In genomic region chr14:54976316-54976715, GRCh38 we compare ENCODE assay signal across 15 cellular contexts. TPM values are rescaled to one million over a fixed set of nuclear protein-coding genes. Genes with fewer than 3 reads are reported as not detected.
DNase-seq lines count a peak whose midpoint lies in the region; ATAC-seq lines count a peak whose summit lies in the region.
"Had no signal": no experiment of that assay in that cellular context is flagged by ENCODE, and none has a peak within 500 bp of the region (broad histone marks: within the 10 kb centered on the region; RNA-seq: fewer than 3 reads in every experiment).

No MANE protein-coding gene starts in this region.

- CTCF ChIA-PET in naive thymus-derived CD4-positive, alpha-beta T cell (lab: Charles Lee), result interaction anchor here (1.3 kb wide), 1 partner anchor 202 kb away, joined by 4 read pairs; no protein-coding TSS in a partner anchor
- CTCF ChIA-PET in activated CD8-positive, alpha-beta memory T cell treated with anti-CD3 and anti-CD28 coated beads, Interleukin-2, amount 10 ng/mL, durations not matched to agents 7 days and 5 days (lab: Charles Lee), result no interaction called here

- no peaks in the 10 kb centered on the region for H3K27me3 Mint-ChIP-seq in naive thymus-derived CD4-positive, alpha-beta T cell
- no peaks in the 10 kb centered on the region for H3K27me3 Mint-ChIP-seq in activated CD8-positive, alpha-beta memory T cell treated with anti-CD3 and anti-CD28 coated beads, Interleukin-2, amount 10 ng/mL, durations not matched to agents 7 days and 5 days
- H3K27me3 Mint-ChIP-seq: natural killer cell treated with Interleukin-12 subunit alpha and Interleukin-12 subunit beta and Interleukin-15 and Interleukin-18, amount 100 ng/mL, for 72 hours had no signal

- intact Hi-C loops in naive thymus-derived CD4-positive, alpha-beta T cell (cut with micrococcal nuclease), result no loop called here

- no peak for ATAC-seq in naive thymus-derived CD4-positive, alpha-beta T cell
- no peak for ATAC-seq in activated CD8-positive, alpha-beta memory T cell treated with anti-CD3 and anti-CD28 coated beads, Interleukin-2, amount 10 ng/mL, durations not matched to agents 7 days and 5 days
- ATAC-seq in HG03108 (IDR thresholded peaks at IDR 0.05; ENCODE audit: unreplicated experiment), result no peak
- ATAC-seq: upper lobe of right lung had no signal

- H3K36me3 ChIP-seq in ACC112 (ENCODE audit: insufficient read depth, low read length), result peaks cover 7% of the 10 kb centered on the region
- no peaks in the 10 kb centered on the region for H3K36me3 ChIP-seq in naive thymus-derived CD4-positive, alpha-beta T cell (ENCODE audit: control insufficient read depth in 2 of 3, insufficient read depth in 3 of 3, low read length in 3 of 3)
- H3K36me3 ChIP-seq: upper lobe of right lung had no signal

- H2AFZ ChIP-seq in ACC112 (ENCODE audit: low read length, unreplicated experiment), result no peak overlapping the region
- H2AFZ ChIP-seq: PC-9 had no signal

- H3K9me3 ChIP-seq in naive thymus-derived CD4-positive, alpha-beta T cell (ENCODE audit: control insufficient read depth in 2 of 3, low read length in 3 of 3), result no peaks in the 10 kb centered on the region
- H3K9me3 ChIP-seq: upper lobe of right lung had no signal

- POLR2A ChIA-PET in naive thymus-derived CD4-positive, alpha-beta T cell (lab: Charles Lee), result no interaction called here

- H3K27ac Mint-ChIP-seq in naive thymus-derived CD4-positive, alpha-beta T cell, result no peak overlapping the region
- H3K27ac Mint-ChIP-seq in activated CD8-positive, alpha-beta memory T cell treated with anti-CD3 and anti-CD28 coated beads, Interleukin-2, amount 10 ng/mL, durations not matched to agents 7 days and 5 days, result no peak overlapping the region

- H3K27ac ChIP-seq in ACC112 (ENCODE audit: low read depth, low read length), result peak overlapping the region; percentile 69
- H3K27ac ChIP-seq in naive thymus-derived CD4-positive, alpha-beta T cell (ENCODE audit: low read depth, low read length), result no peak overlapping the region
- H3K27ac ChIP-seq: PC-9, upper lobe of right lung had no signal

- H3K9me3 Mint-ChIP-seq in naive thymus-derived CD4-positive, alpha-beta T cell, result no peaks in the 10 kb centered on the region
- H3K9me3 Mint-ChIP-seq in activated CD8-positive, alpha-beta memory T cell treated with anti-CD3 and anti-CD28 coated beads, Interleukin-2, amount 10 ng/mL, durations not matched to agents 7 days and 5 days (ENCODE audit: low read depth), result no peaks in the 10 kb centered on the region
- H3K9me3 Mint-ChIP-seq: natural killer cell treated with Interleukin-12 subunit alpha and Interleukin-12 subunit beta and Interleukin-15 and Interleukin-18, amount 100 ng/mL, for 72 hours had no signal

- no peaks in the 10 kb centered on the region for H3K79me2 ChIP-seq in ACC112 (ENCODE audit: control insufficient read depth, insufficient read depth, low read length, unreplicated experiment)

- peaks cover 15% of the 10 kb centered on the region for H3K4me1 ChIP-seq in ACC112 (ENCODE audit: control insufficient read depth, insufficient read depth, low read length, unreplicated experiment)
- H3K4me1 ChIP-seq in naive thymus-derived CD4-positive, alpha-beta T cell (ENCODE audit: control insufficient read depth in 2 of 2, insufficient read depth in 2 of 2, low read length in 2 of 2), result no peaks in the 10 kb centered on the region
- H3K4me1 ChIP-seq: upper lobe of right lung had no signal

- no peak overlapping the region for H3K4me3 Mint-ChIP-seq in naive thymus-derived CD4-positive, alpha-beta T cell
- no peak overlapping the region for H3K4me3 Mint-ChIP-seq in activated CD8-positive, alpha-beta memory T cell treated with anti-CD3 and anti-CD28 coated beads, Interleukin-2, amount 10 ng/mL, durations not matched to agents 7 days and 5 days

- H3K27me3 ChIP-seq in ACC112 (ENCODE audit: insufficient read depth, low read length), result no peaks in the 10 kb centered on the region
- no peaks in the 10 kb centered on the region for H3K27me3 ChIP-seq in naive thymus-derived CD4-positive, alpha-beta T cell (ENCODE audit: control insufficient read depth in 2 of 2, insufficient read depth in 2 of 2, low read length in 2 of 2)
- H3K27me3 ChIP-seq: upper lobe of right lung had no signal

- H3K36me3 Mint-ChIP-seq in naive thymus-derived CD4-positive, alpha-beta T cell, result peaks cover 0 to 12% (median 7%) of the 10 kb centered on the region in 5 donors
- H3K36me3 Mint-ChIP-seq in activated CD8-positive, alpha-beta memory T cell treated with anti-CD3 and anti-CD28 coated beads, Interleukin-2, amount 10 ng/mL, durations not matched to agents 7 days and 5 days, result peaks cover 35% of the 10 kb centered on the region

- H3K4me1 Mint-ChIP-seq in naive thymus-derived CD4-positive, alpha-beta T cell, result peaks cover 0 to 8% (median 0%) of the 10 kb centered on the region in 7 donors
- H3K4me1 Mint-ChIP-seq in activated CD8-positive, alpha-beta memory T cell treated with anti-CD3 and anti-CD28 coated beads, Interleukin-2, amount 10 ng/mL, durations not matched to agents 7 days and 5 days, result peaks cover 25% of the 10 kb centered on the region

- peak overlapping the region; percentile 23; the same call in 1 of the 2 replicates for H3K4me3 ChIP-seq in ACC112 (ENCODE audit: low read depth, low read length)
- no peak overlapping the region for H3K4me3 ChIP-seq in naive thymus-derived CD4-positive, alpha-beta T cell (ENCODE audit: low read length)
- H3K4me3 ChIP-seq: PC-9, upper lobe of right lung had no signal

- DNase-seq in HT1080 (ENCODE audit: low read depth), result peak; percentile 91
- peak; percentile 0 for DNase-seq in amniotic stem cell (lab: John Stamatoyannopoulos, UW)
- peak; percentile 18 for DNase-seq in foreskin melanocyte
- no peak for DNase-seq in stimulated activated CD4-positive, alpha-beta T cell treated with anti-CD3 and anti-CD28 coated beads, Interleukin-4, amount 100 ng/mL, for 4 hours
- no peak for DNase-seq in naive thymus-derived CD4-positive, alpha-beta T cell
- DNase-seq in activated CD8-positive, alpha-beta memory T cell treated with anti-CD3 and anti-CD28 coated beads, Interleukin-2, amount 10 ng/mL, durations not matched to agents 7 days and 5 days, result no peak
- DNase-seq: AML-193, NCI-H1092 treated with DMSO at 0.1 percent for 48 hours, NCI-H446 treated with DMSO at 0.1 percent for 48 hours, PC-9, small intestine, upper lobe of right lung had no signal

RNA-seq across cellular contexts. Expression of gene WDHD1, which starts 50.6 kb away (rescaled TPM):
- total RNA-seq in HT1080 (2014; rRNA removed; shearing (Covaris generic)), result 14.8 and 16.3 TPM in 2 replicates
- 10.2 and 12.6 TPM in 2 replicates for polyA plus RNA-seq in HT1080 (2015; cell fraction: cytosol; rRNA removed)
- 21.8 and 23.4 TPM in 2 replicates for polyA plus RNA-seq in HT1080 (2015; cell fraction: nucleus; rRNA removed)
- 10 to 100 TPM in 1 of 5 experiments, 1 to 10 TPM in 4; 2.6 to 26.6 (median 3.6) TPM for total RNA-seq in naive thymus-derived CD4-positive, alpha-beta T cell
- polyA plus RNA-seq in naive thymus-derived CD4-positive, alpha-beta T cell, result 1 to 10 TPM; 1.6 to 1.7 TPM
- total RNA-seq in activated CD8-positive, alpha-beta memory T cell treated with anti-CD3 and anti-CD28 coated beads, Interleukin-2, amount 10 ng/mL, durations not matched to agents 7 days and 5 days, result 10 to 100 TPM; 57.4 to 57.7 TPM

RNA-seq across cellular contexts. Expression of gene SOCS4, which starts 50.7 kb away (rescaled TPM):
- total RNA-seq in HT1080 (2014; rRNA removed; shearing (Covaris generic)), result 12.0 and 15.2 TPM in 2 replicates
- 12.3 and 14.9 TPM in 2 replicates for polyA plus RNA-seq in HT1080 (2015; cell fraction: cytosol; rRNA removed)
- polyA plus RNA-seq in HT1080 (2015; cell fraction: nucleus; rRNA removed), result 21.9 and 25.0 TPM in 2 replicates
- 10 to 100 TPM; 21.2 to 30.3 (median 22.1) TPM for total RNA-seq in naive thymus-derived CD4-positive, alpha-beta T cell
- 1 to 10 TPM; 1.2 to 2.2 TPM for polyA plus RNA-seq in naive thymus-derived CD4-positive, alpha-beta T cell
- 10 to 100 TPM; 35.3 to 41.9 TPM for total RNA-seq in activated CD8-positive, alpha-beta memory T cell treated with anti-CD3 and anti-CD28 coated beads, Interleukin-2, amount 10 ng/mL, durations not matched to agents 7 days and 5 days

Comparison
In these comparisons a context has a peak if more than half of its experiments do, and no peak if none do; other contexts are left out.
1. DNase-seq: peak in HT1080 (single experiment), amniotic stem cell (single experiment) and foreskin melanocyte (single experiment); none in stimulated activated CD4-positive, alpha-beta T cell treated with anti-CD3 and anti-CD28 coated beads, Interleukin-4, amount 100 ng/mL, for 4 hours (0 of 2), naive thymus-derived CD4-positive, alpha-beta T cell (0 of 9) and activated CD8-positive, alpha-beta memory T cell treated with anti-CD3 and anti-CD28 coated beads, Interleukin-2, amount 10 ng/mL, durations not matched to agents 7 days and 5 days (single experiment).